24 cellular contexts compared by ENCODE assay signal in genomic region chr12:31288381-31288780, GRCh38. TPM values are rescaled to one million over a fixed set of nuclear protein-coding genes. Genes with fewer than 3 reads are reported as not detected.
DNase-seq lines count a peak whose midpoint lies in the region; ATAC-seq and TF ChIP-seq lines count a peak whose summit lies in the region.
"Had no signal": no experiment of that assay in that cellular context is flagged by ENCODE, and none has a peak within 500 bp of the region (broad histone marks: within the 10 kb centered on the region; RNA-seq: fewer than 3 reads in every experiment).

No MANE protein-coding gene starts in this region.

- POLR2A ChIA-PET in activated CD8-positive, alpha-beta T cell treated with anti-CD3 and anti-CD28 coated beads for 36 hours (lab: Charles Lee): no interaction called here
- POLR2A ChIA-PET in activated CD8-positive, alpha-beta T cell treated with anti-CD3 and anti-CD28 coated beads, Interleukin-2, amount 10 ng/mL, durations not matched to agents 7 days and 5 days (lab: Charles Lee): no interaction called here
- POLR2A ChIA-PET in CD8-positive, alpha-beta T cell (lab: Charles Lee): no interaction called here
- POLR2A ChIA-PET in WTC11 (lab: Charles Lee): no interaction called here

- no peak for TF ChIP-seq CTCF in activated CD8-positive, alpha-beta T cell treated with anti-CD3 and anti-CD28 coated beads for 36 hours (IDR thresholded peaks at IDR 0.05)
- no peak for TF ChIP-seq CTCF in CD8-positive, alpha-beta T cell (IDR thresholded peaks at IDR 0.05)
- TF ChIP-seq CTCF in WTC11 (IDR thresholded peaks at IDR 0.05) (no peak), nephron progenitor cell (IDR thresholded peaks at IDR 0.05) (no peak), body of pancreas (IDR thresholded peaks at IDR 0.05) (no peak), ovary (IDR thresholded peaks at IDR 0.05) (no peak)

- intact Hi-C loops in activated CD8-positive, alpha-beta T cell treated with anti-CD3 and anti-CD28 coated beads for 36 hours (cut with micrococcal nuclease): no loop called here
- intact Hi-C loops in CD8-positive, alpha-beta T cell (cut with DNase I, micrococcal nuclease): loop anchor here in 1 of 2 experiments (5.0 kb wide), 1 partner anchor 34 kb away; no protein-coding TSS in a partner anchor
- intact Hi-C loops in body of pancreas (cut with DNase I) (no loop called here), ovary (cut with DNase I) (no loop called here)

- no peaks in the 10 kb centered on the region for H3K9me3 Mint-ChIP-seq in activated CD8-positive, alpha-beta T cell treated with anti-CD3 and anti-CD28 coated beads for 36 hours
- no peaks in the 10 kb centered on the region for H3K9me3 Mint-ChIP-seq in activated CD8-positive, alpha-beta T cell treated with anti-CD3 and anti-CD28 coated beads, Interleukin-2, amount 10 ng/mL, durations not matched to agents 7 days and 5 days (ENCODE audit: insufficient read depth)
- H3K9me3 Mint-ChIP-seq in CD8-positive, alpha-beta T cell: no peaks in the 10 kb centered on the region
- H3K9me3 Mint-ChIP-seq in WTC11: no peaks in the 10 kb centered on the region
- H3K9me3 Mint-ChIP-seq in nephron progenitor cell: peaks cover 16% of the 10 kb centered on the region
- H3K9me3 Mint-ChIP-seq: activated T-helper 2 cell treated with anti-CD3 and anti-CD28 coated beads, Interferon-gamma antibody, Interleukin-2, Interleukin-4, amounts not matched to agents 10 μg/mL and 5 μg/mL and 100 μg/mL, durations not matched to agents 14 hours and 24 hours and 36 hours; naive B cell had no signal

- TF ChIP-seq EP300 in ovary (IDR thresholded peaks at IDR 0.05): no peak

- H3K4me1 ChIP-seq in CD8-positive, alpha-beta T cell (ENCODE audit: insufficient read depth, low read length): no peaks in the 10 kb centered on the region
- H3K4me1 ChIP-seq in body of pancreas (peaks cover 3% of the 10 kb centered on the region), ovary (ENCODE audit: insufficient read depth) (no peaks in the 10 kb centered on the region)
- H3K4me1 ChIP-seq: adrenal gland, BE2C, left ventricle myocardium inferior, tibial nerve had no signal

- H3K36me3 Mint-ChIP-seq in activated CD8-positive, alpha-beta T cell treated with anti-CD3 and anti-CD28 coated beads for 36 hours (ENCODE audit: low read depth): peaks cover 73% of the 10 kb centered on the region
- peaks cover 65% of the 10 kb centered on the region for H3K36me3 Mint-ChIP-seq in activated CD8-positive, alpha-beta T cell treated with anti-CD3 and anti-CD28 coated beads, Interleukin-2, amount 10 ng/mL, durations not matched to agents 7 days and 5 days (ENCODE audit: low read depth)
- H3K36me3 Mint-ChIP-seq in CD8-positive, alpha-beta T cell: peaks cover 88% of the 10 kb centered on the region
- H3K36me3 Mint-ChIP-seq in WTC11: peaks cover 89% of the 10 kb centered on the region
- H3K36me3 Mint-ChIP-seq in nephron progenitor cell (ENCODE audit: low read depth): peaks cover 94% of the 10 kb centered on the region

- H3K27ac ChIP-seq in CD8-positive, alpha-beta T cell (ENCODE audit: low read depth, low read length): no peak overlapping the region
- H3K27ac ChIP-seq in body of pancreas (no peak overlapping the region), ovary (no peak overlapping the region)
- H3K27ac ChIP-seq: adrenal gland, epithelial cell of prostate, left ventricle myocardium inferior, tibial nerve had no signal

- WGBS in body of pancreas, 2 donors: 95 to 96% methylated on average over 2 of the region's 2 CpGs
- 97 to 99% (median 98%) methylated on average over 2 of the region's 2 CpGs for WGBS in ovary, 3 donors

- ATAC-seq in activated CD8-positive, alpha-beta T cell treated with anti-CD3 and anti-CD28 coated beads for 36 hours: no peak
- ATAC-seq in activated CD8-positive, alpha-beta T cell treated with anti-CD3 and anti-CD28 coated beads, Interleukin-2, amount 10 ng/mL, durations not matched to agents 7 days and 5 days: no peak
- ATAC-seq in CD8-positive, alpha-beta T cell: no peak
- ATAC-seq in WTC11: peak; percentile 66
- ATAC-seq in body of pancreas: no peak

- peaks cover 7% of the 10 kb centered on the region for H3K4me1 Mint-ChIP-seq in activated CD8-positive, alpha-beta T cell treated with anti-CD3 and anti-CD28 coated beads for 36 hours (ENCODE audit: low read depth)
- peaks cover 2% of the 10 kb centered on the region for H3K4me1 Mint-ChIP-seq in activated CD8-positive, alpha-beta T cell treated with anti-CD3 and anti-CD28 coated beads, Interleukin-2, amount 10 ng/mL, durations not matched to agents 7 days and 5 days (ENCODE audit: low read depth)
- H3K4me1 Mint-ChIP-seq in CD8-positive, alpha-beta T cell (ENCODE audit: low read depth): no peaks in the 10 kb centered on the region
- H3K4me1 Mint-ChIP-seq in WTC11: peaks cover 20% of the 10 kb centered on the region
- no peaks in the 10 kb centered on the region for H3K4me1 Mint-ChIP-seq in nephron progenitor cell

- H3K27me3 Mint-ChIP-seq in activated CD8-positive, alpha-beta T cell treated with anti-CD3 and anti-CD28 coated beads for 36 hours: no peaks in the 10 kb centered on the region
- no peaks in the 10 kb centered on the region for H3K27me3 Mint-ChIP-seq in activated CD8-positive, alpha-beta T cell treated with anti-CD3 and anti-CD28 coated beads, Interleukin-2, amount 10 ng/mL, durations not matched to agents 7 days and 5 days (ENCODE audit: low read depth)
- H3K27me3 Mint-ChIP-seq in CD8-positive, alpha-beta T cell (ENCODE audit: low read depth): no peaks in the 10 kb centered on the region
- H3K27me3 Mint-ChIP-seq in WTC11 (ENCODE audit: low read depth) (no peaks in the 10 kb centered on the region), nephron progenitor cell (ENCODE audit: low read depth, poor library complexity) (peaks cover 4% of the 10 kb centered on the region)
- H3K27me3 Mint-ChIP-seq: naive B cell had no signal

- no peak overlapping the region for H3K4me3 Mint-ChIP-seq in activated CD8-positive, alpha-beta T cell treated with anti-CD3 and anti-CD28 coated beads for 36 hours
- H3K4me3 Mint-ChIP-seq in activated CD8-positive, alpha-beta T cell treated with anti-CD3 and anti-CD28 coated beads, Interleukin-2, amount 10 ng/mL, durations not matched to agents 7 days and 5 days: no peak overlapping the region
- no peak overlapping the region for H3K4me3 Mint-ChIP-seq in CD8-positive, alpha-beta T cell
- H3K4me3 Mint-ChIP-seq in WTC11 (no peak overlapping the region), nephron progenitor cell (no peak overlapping the region)

- TF ChIP-seq POLR2A in body of pancreas (IDR thresholded peaks at IDR 0.05): no peak
- no peak for TF ChIP-seq POLR2A in ovary (IDR thresholded peaks at IDR 0.05)

- peaks cover 54% of the 10 kb centered on the region for H3K36me3 ChIP-seq in CD8-positive, alpha-beta T cell (ENCODE audit: insufficient read depth, low read length)
- H3K36me3 ChIP-seq in body of pancreas (replicated peaks in 1 of 2; ENCODE audit: insufficient read depth in 1 of 2, low read depth in 2 of 2) (peaks cover 0 to 23% of the 10 kb centered on the region in 2 donors), ovary (no peaks in the 10 kb centered on the region)

- no peaks in the 10 kb centered on the region for H3K27me3 ChIP-seq in CD8-positive, alpha-beta T cell (ENCODE audit: insufficient read depth, low read length)
- H3K27me3 ChIP-seq in body of pancreas (no peaks in the 10 kb centered on the region), ovary (no peaks in the 10 kb centered on the region)
- H3K27me3 ChIP-seq: adrenal gland, BE2C, tibial nerve had no signal

- H3K9me3 ChIP-seq in CD8-positive, alpha-beta T cell (ENCODE audit: low read length): no peaks in the 10 kb centered on the region
- H3K9me3 ChIP-seq in body of pancreas: no peaks in the 10 kb centered on the region
- no peaks in the 10 kb centered on the region for H3K9me3 ChIP-seq in ovary
- H3K9me3 ChIP-seq: adrenal gland, BE2C, left ventricle myocardium inferior had no signal

- H3K4me3 ChIP-seq in CD8-positive, alpha-beta T cell (ENCODE audit: low read depth, low read length): no peak overlapping the region
- H3K4me3 ChIP-seq in body of pancreas: no peak overlapping the region
- no peak overlapping the region for H3K4me3 ChIP-seq in ovary
- H3K4me3 ChIP-seq: adrenal gland, left ventricle myocardium inferior, tibial nerve had no signal

- no peak for DNase-seq in activated CD8-positive, alpha-beta T cell treated with anti-CD3 and anti-CD28 coated beads for 36 hours
- DNase-seq in activated CD8-positive, alpha-beta T cell treated with anti-CD3 and anti-CD28 coated beads, Interleukin-2, amount 10 ng/mL, durations not matched to agents 7 days and 5 days: no peak
- DNase-seq in CD8-positive, alpha-beta T cell: no peak
- peak; percentile 44 for DNase-seq in WTC11 (ENCODE audit: low spot score)
- no peak for DNase-seq in nephron progenitor cell
- no peak for DNase-seq in body of pancreas
- no peak for DNase-seq in ovary
- DNase-seq in A172 (ENCODE audit: low spot score): no peak
- DNase-seq: adrenal gland, BE2C, COR-L47, GF-D8, islet precursor cell, left ventricle myocardium inferior, naive B cell, NCI-H1092, NCI-H2107, NCI-H82, retina, small intestine, T-helper 1 cell had no signal

- CTCF ChIA-PET in activated CD8-positive, alpha-beta T cell treated with anti-CD3 and anti-CD28 coated beads for 36 hours (lab: Charles Lee): interaction anchor here (3.2 kb wide), 1 partner anchor 16 kb away, joined by 18 read pairs; no protein-coding TSS in a partner anchor
- CTCF ChIA-PET in activated CD8-positive, alpha-beta T cell treated with anti-CD3 and anti-CD28 coated beads, Interleukin-2, amount 10 ng/mL, durations not matched to agents 7 days and 5 days (lab: Charles Lee): no interaction called here
- CTCF ChIA-PET in CD8-positive, alpha-beta T cell (lab: Charles Lee): no interaction called here
- CTCF ChIA-PET in WTC11 (lab: Charles Lee): interaction anchor here (3.1 kb wide), 1 partner anchor 16 kb away, joined by 13 read pairs; no protein-coding TSS in a partner anchor

- H3K27ac Mint-ChIP-seq in activated CD8-positive, alpha-beta T cell treated with anti-CD3 and anti-CD28 coated beads for 36 hours: peak overlapping the region; percentile 63
- no peak overlapping the region for H3K27ac Mint-ChIP-seq in activated CD8-positive, alpha-beta T cell treated with anti-CD3 and anti-CD28 coated beads, Interleukin-2, amount 10 ng/mL, durations not matched to agents 7 days and 5 days
- peak overlapping the region; percentile 7 for H3K27ac Mint-ChIP-seq in CD8-positive, alpha-beta T cell
- H3K27ac Mint-ChIP-seq in WTC11 (peak overlapping the region; percentile 92), nephron progenitor cell (peak overlapping the region; percentile 73)

TF ChIP-seq in WTC11, 78 proteins besides CTCF, POLR2A, EP300 and RAD21 (continues in another document):
- no peak for TF ChIP-seq RORB (CRISPR knock-in tag; IDR thresholded peaks at IDR 0.05)

RNA-seq across cellular contexts. Expression of gene SINHCAF, which starts 37.6 kb away (rescaled TPM):
- total RNA-seq in activated CD8-positive, alpha-beta T cell treated with anti-CD3 and anti-CD28 coated beads for 36 hours: 100 to 1,000 TPM; 171 to 184 TPM
- total RNA-seq in activated CD8-positive, alpha-beta T cell treated with anti-CD3 and anti-CD28 coated beads, Interleukin-2, amount 10 ng/mL, durations not matched to agents 7 days and 5 days: 10 to 100 TPM; 81.9 to 98.0 TPM
- 100 to 1,000 TPM in 1 of 2 experiments, 10 to 100 TPM in 1; 93.7 to 108 TPM for total RNA-seq in CD8-positive, alpha-beta T cell
- total RNA-seq in WTC11 (2021) (407 to 438 TPM (median 424 TPM) in 3 replicates), body of pancreas (10 to 100 TPM; 24.4 to 34.5 TPM), ovary (10 to 100 TPM; 45.0 to 86.0 (median 59.0) TPM)
- polyA plus RNA-seq in ovary: 10 to 100 TPM; 40.7 to 66.8 TPM
- total RNA-seq in A172 (2014; rRNA removed; shearing (Covaris generic)): 66.4 and 92.8 TPM in 2 replicates

Comparison
In these comparisons a context has a peak if more than half of its experiments do, and no peak if none do; other contexts are left out.
1. CTCF ChIA-PET loops: an anchor here in activated CD8-positive, alpha-beta T cell treated with anti-CD3 and anti-CD28 coated beads for 36 hours (3.2 kb wide) and WTC11 (3.1 kb wide); none called in activated CD8-positive, alpha-beta T cell treated with anti-CD3 and anti-CD28 coated beads, Interleukin-2, amount 10 ng/mL, durations not matched to agents 7 days and 5 days and CD8-positive, alpha-beta T cell.